In the genomic region with DNA sequence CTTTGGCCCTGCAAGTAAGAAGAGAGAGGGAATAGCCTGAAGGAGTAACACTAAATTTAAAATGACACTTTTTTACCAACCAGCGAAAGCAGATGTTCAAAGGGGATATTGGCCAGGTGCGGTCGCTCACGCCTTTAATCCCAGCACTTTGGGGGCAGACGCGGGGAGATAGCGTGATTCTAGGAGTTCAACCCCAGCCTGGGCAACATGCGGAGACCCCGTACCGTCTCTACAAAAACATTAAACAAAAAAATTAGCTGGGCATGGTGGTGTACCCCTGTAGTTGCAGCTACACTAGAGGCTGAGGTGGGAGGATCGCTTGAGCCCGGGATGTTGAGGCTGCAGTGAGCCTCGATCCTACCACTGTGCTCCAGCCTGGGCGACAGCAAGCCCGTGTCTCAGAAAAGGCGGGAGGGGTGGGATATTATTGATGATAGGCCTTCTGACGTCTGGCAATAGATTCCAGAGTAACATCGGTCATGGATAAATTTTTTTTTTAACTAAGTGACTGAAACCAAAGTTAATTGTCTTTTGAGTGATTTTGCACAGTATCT, we compare ENCODE assay signal across 9 cellular contexts. TPM values are rescaled to one million over a fixed set of nuclear protein-coding genes. Genes with fewer than 3 reads are reported as not detected.
DNase-seq lines count a peak whose midpoint lies in the region; ATAC-seq, FAIRE-seq and TF ChIP-seq lines count a peak whose summit lies in the region.
"Had no signal": no experiment of that assay in that cellular context is flagged by ENCODE, and none has a peak within 500 bp of the region (broad histone marks: within the 10 kb centered on the region; RNA-seq: fewer than 3 reads in every experiment).

No MANE protein-coding gene starts in this region.

- H3K4me2 ChIP-seq in mesenchymal stem cell (ENCODE audit: low read length, poor library complexity, severe bottlenecking), result peak overlapping the region; percentile 90

- peak overlapping the region; percentile 19 to 75 for H3K4ac ChIP-seq in mesenchymal stem cell (ENCODE audit: low read depth in 1 of 2, low read length in 2 of 2)

- CTCF ChIA-PET in A673 (lab: Charles Lee), result no interaction called here
- CTCF ChIA-PET in activated naive CD4-positive, alpha-beta T cell treated with anti-CD3 and anti-CD28 coated beads, Interleukin-2, amount 10 ng/mL, durations not matched to agents 7 days and 5 days (lab: Charles Lee), result interaction anchor here (0.9 to 1.5 kb wide), 4 partner anchors 14 to 177 kb away, joined by 3 to 7 read pairs (median 4); a partner anchor contains a TSS

- H4K8ac ChIP-seq in mesenchymal stem cell (ENCODE audit: low read length), result peak overlapping the region; percentile 28

- FAIRE-seq in H54 (lab: Jason Lieb, UNC), result no peak

- H3K27ac ChIP-seq in A673 (ENCODE audit: low read depth, low read length, poor library complexity, severe bottlenecking) (peak overlapping the region; percentile 85), body of pancreas (peak overlapping the region; percentile 78 to 97 (median 92)), mesenchymal stem cell (ENCODE audit: low read length, poor library complexity, severe bottlenecking) (peak overlapping the region; percentile 84)

- peaks cover 4% of the 10 kb centered on the region for H3K79me1 ChIP-seq in mesenchymal stem cell (replicated peaks; ENCODE audit: low read length, poor library complexity, severe bottlenecking)

- intact Hi-C loops in A673 (cut with micrococcal nuclease; ENCODE audit: unreplicated experiment) (loop anchor here (2.0 kb wide), 1 partner anchor 84 kb away; a partner anchor contains a TSS), body of pancreas (cut with DNase I) (no loop called here)

- peaks cover 28% of the 10 kb centered on the region for H3K4me1 Mint-ChIP-seq in activated naive CD4-positive, alpha-beta T cell treated with anti-CD3 and anti-CD28 coated beads, Interleukin-2, amount 10 ng/mL, durations not matched to agents 7 days and 5 days
- H3K4me1 Mint-ChIP-seq in T-helper 17 cell, result peaks cover 30% of the 10 kb centered on the region

- H2BK15ac ChIP-seq in mesenchymal stem cell (ENCODE audit: low read depth, poor library complexity, severe bottlenecking), result no peak overlapping the region

- no peaks in the 10 kb centered on the region for H3K9me3 ChIP-seq in A673 (ENCODE audit: low read depth, low read length, poor library complexity, severe bottlenecking)
- no peaks in the 10 kb centered on the region for H3K9me3 ChIP-seq in body of pancreas
- no peaks in the 10 kb centered on the region for H3K9me3 ChIP-seq in mesenchymal stem cell (ENCODE audit: control insufficient read depth, low read length)
- H3K9me3 ChIP-seq in T-helper 17 cell (ENCODE audit: control insufficient read depth, low read length, poor library complexity, severe bottlenecking), result no peaks in the 10 kb centered on the region

- no peak overlapping the region for H3K4me3 Mint-ChIP-seq in activated naive CD4-positive, alpha-beta T cell treated with anti-CD3 and anti-CD28 coated beads, Interleukin-2, amount 10 ng/mL, durations not matched to agents 7 days and 5 days
- H3K4me3 Mint-ChIP-seq in T-helper 17 cell, result no peak overlapping the region
- H3K4me3 Mint-ChIP-seq: activated CD4-positive, alpha-beta T cell treated with anti-CD3 and anti-CD28 coated beads, Interleukin-2, amount 10 ng/mL, durations not matched to agents 7 days and 5 days had no signal

- WGBS in body of pancreas, 2 donors, result 11 to 14% methylated on average over 12 to 18 of the region's 18 CpGs
- WGBS in mesenchymal stem cell, result 38% methylated on average over 18 of the region's 18 CpGs

- DNase-seq in A673 (ENCODE audit: low spot score) (peak; percentile 27), H54 (ENCODE audit: insufficient read length, low spot score) (no peak), body of pancreas (no peak), mesenchymal stem cell (no peak), AML-193 (lab: John Stamatoyannopoulos, UW) (no peak), NCI-H2081 treated with DMSO at 0.1 percent for 48 hours (lab: John Stamatoyannopoulos, UW) (no peak), T-helper 17 cell (no peak)
- DNase-seq in activated naive CD4-positive, alpha-beta T cell treated with anti-CD3 and anti-CD28 coated beads, Interleukin-2, amount 10 ng/mL, durations not matched to agents 7 days and 5 days, result no peak
- DNase-seq: activated CD4-positive, alpha-beta T cell treated with anti-CD3 and anti-CD28 coated beads, Interleukin-2, amount 10 ng/mL, durations not matched to agents 7 days and 5 days had no signal

- peak overlapping the region in 1 of 2 experiments; percentile 89 for H3K14ac ChIP-seq in mesenchymal stem cell (ENCODE audit: low read length in 2 of 2)

- peaks cover 35% of the 10 kb centered on the region for H3K36me3 Mint-ChIP-seq in activated naive CD4-positive, alpha-beta T cell treated with anti-CD3 and anti-CD28 coated beads, Interleukin-2, amount 10 ng/mL, durations not matched to agents 7 days and 5 days
- H3K36me3 Mint-ChIP-seq in T-helper 17 cell (ENCODE audit: low read depth), result peaks cover 4% of the 10 kb centered on the region

- peak overlapping the region in 1 of 2 experiments; percentile 78 for H3K18ac ChIP-seq in mesenchymal stem cell (ENCODE audit: low read depth in 1 of 2, low read length in 2 of 2)

- TF ChIP-seq POLR2A in H54 (IDR thresholded peaks at IDR 0.05; ENCODE audit: low read depth, low read length) (0 out of 2 replicates have a peak, but pooled peaks have one; percentile 17), body of pancreas (IDR thresholded peaks at IDR 0.05) (no peak)

- POLR2A ChIA-PET in A673 (lab: Charles Lee; ENCODE audit: low non-redundant PET), result no interaction called here

- peak overlapping the region in 1 of 2 experiments; percentile 71 for H2BK12ac ChIP-seq in mesenchymal stem cell (ENCODE audit: low read length in 2 of 2)

- H3K27me3 ChIP-seq in A673 (replicated peaks; ENCODE audit: insufficient read depth, low read depth, low read length, poor library complexity), result no peaks in the 10 kb centered on the region
- H3K27me3 ChIP-seq in body of pancreas, result no peaks in the 10 kb centered on the region
- no peaks in the 10 kb centered on the region for H3K27me3 ChIP-seq in mesenchymal stem cell (ENCODE audit: control insufficient read depth in 1 of 2, insufficient read depth in 1 of 2, low read length in 2 of 2)

- H2AFZ ChIP-seq in mesenchymal stem cell (ENCODE audit: low read depth, low read length), result no peak overlapping the region

- peak overlapping the region; percentile 98 for H2AK5ac ChIP-seq in mesenchymal stem cell (ENCODE audit: low read length, severe bottlenecking)

- TF ChIP-seq CTCF in A673 (conservative IDR thresholded peaks at IDR 0.05; ENCODE audit: low read depth, low read length), result no peak
- no peak for TF ChIP-seq CTCF in body of pancreas (IDR thresholded peaks at IDR 0.05)

- no peak overlapping the region for H4K91ac ChIP-seq in mesenchymal stem cell (ENCODE audit: low read length)

- no peaks in the 10 kb centered on the region for H3K27me3 Mint-ChIP-seq in activated naive CD4-positive, alpha-beta T cell treated with anti-CD3 and anti-CD28 coated beads, Interleukin-2, amount 10 ng/mL, durations not matched to agents 7 days and 5 days
- no peaks in the 10 kb centered on the region for H3K27me3 Mint-ChIP-seq in T-helper 17 cell

- H3K36me3 ChIP-seq in A673 (ENCODE audit: insufficient read depth, low read length, poor library complexity, severe bottlenecking) (peaks cover 20% of the 10 kb centered on the region), body of pancreas (replicated peaks in 1 of 2; ENCODE audit: insufficient read depth in 1 of 2, low read depth in 2 of 2) (no peaks in the 10 kb centered on the region), mesenchymal stem cell (ENCODE audit: control insufficient read depth in 1 of 2, insufficient read depth in 2 of 2, low read depth in 1 of 2, low read length in 2 of 2) (peaks cover 10 to 39% of the 10 kb centered on the region in 2 experiments)

- H3K23ac ChIP-seq in mesenchymal stem cell (ENCODE audit: low read length in 2 of 2), result peak overlapping the region in 1 of 2 experiments; percentile 89

- H3K4me1 ChIP-seq in A673 (ENCODE audit: insufficient read depth, low read length, poor library complexity, severe bottlenecking) (peaks cover 7% of the 10 kb centered on the region), body of pancreas (peaks cover 20% of the 10 kb centered on the region), mesenchymal stem cell (ENCODE audit: control insufficient read depth, insufficient read depth, low read depth, low read length) (peaks cover 12% of the 10 kb centered on the region)

- H3K9ac ChIP-seq in mesenchymal stem cell (ENCODE audit: low read length), result peak overlapping the region; percentile 99

- ATAC-seq in body of pancreas, result no peak
- ATAC-seq in T-helper 17 cell, result no peak

- H3K4me3 ChIP-seq in A673 (ENCODE audit: low read depth, low read length, poor library complexity, severe bottlenecking), result peak overlapping the region; percentile 65
- H3K4me3 ChIP-seq in body of pancreas, result peak overlapping the region; percentile 37 to 87
- peak overlapping the region; percentile 78 to 96 for H3K4me3 ChIP-seq in mesenchymal stem cell (ENCODE audit: insufficient read depth in 1 of 2, low read depth in 1 of 2, low read length in 2 of 2)

- H2BK5ac ChIP-seq in mesenchymal stem cell (ENCODE audit: low read depth, low read length, poor library complexity, severe bottlenecking), result peak overlapping the region; percentile 33

- H3K27ac Mint-ChIP-seq in activated naive CD4-positive, alpha-beta T cell treated with anti-CD3 and anti-CD28 coated beads, Interleukin-2, amount 10 ng/mL, durations not matched to agents 7 days and 5 days, result no peak overlapping the region
- no peak overlapping the region for H3K27ac Mint-ChIP-seq in T-helper 17 cell
- H3K27ac Mint-ChIP-seq: activated CD4-positive, alpha-beta T cell treated with anti-CD3 and anti-CD28 coated beads, Interleukin-2, amount 10 ng/mL, durations not matched to agents 7 days and 5 days had no signal

- no TSS peak for BruUV-seq in A673 (replicated peaks; lab: Mats Ljungman, UMichigan)

- no peak overlapping the region for H2BK120ac ChIP-seq in mesenchymal stem cell (ENCODE audit: low read depth, low read length)

- no peaks in the 10 kb centered on the region for H3K9me3 Mint-ChIP-seq in activated naive CD4-positive, alpha-beta T cell treated with anti-CD3 and anti-CD28 coated beads, Interleukin-2, amount 10 ng/mL, durations not matched to agents 7 days and 5 days
- H3K9me3 Mint-ChIP-seq: activated CD4-positive, alpha-beta T cell treated with anti-CD3 and anti-CD28 coated beads, Interleukin-2, amount 10 ng/mL, durations not matched to agents 7 days and 5 days had no signal

RNA-seq across cellular contexts. Expression of a gene that starts 1.1 kb away (rescaled TPM):
- 11.6 and 15.0 TPM in 2 replicates for total RNA-seq in A673 (2021)
- total RNA-seq in body of pancreas, result 10 to 100 TPM in 1 of 2 donors, 1 to 10 TPM in 1; 1.6 to 10.4 TPM
- polyA plus RNA-seq in mesenchymal stem cell (2013, experiment 1 of 2), result 5.8 TPM
- polyA plus RNA-seq in mesenchymal stem cell (2013, experiment 2 of 2), result 5.6 TPM
- total RNA-seq in T-helper 17 cell, result 10 to 100 TPM; 33.9 to 47.7 TPM
